In the genomic region with DNA sequence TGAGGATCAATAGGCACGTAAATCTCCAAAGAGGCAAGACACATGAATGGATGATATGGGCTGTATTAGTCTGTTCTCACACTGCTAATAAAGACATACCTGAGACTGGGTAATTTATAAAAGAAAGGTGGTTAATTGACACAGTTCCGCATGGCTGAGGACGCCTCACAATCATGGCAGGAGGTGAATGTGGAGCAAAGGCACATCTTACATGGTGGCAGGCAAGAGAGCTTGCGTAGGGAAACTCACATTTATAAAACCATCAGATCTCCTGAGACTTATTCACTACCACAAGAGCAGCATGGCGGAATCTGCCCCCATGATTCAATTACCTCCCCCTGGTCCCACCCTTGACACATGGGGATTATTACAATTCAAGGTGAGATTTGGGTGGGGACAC, we compare ENCODE assay signal across 19 cellular contexts. TPM values are rescaled to one million over a fixed set of nuclear protein-coding genes. Genes with fewer than 3 reads are reported as not detected.
"Had no signal": no experiment of that assay in that cellular context is flagged by ENCODE, and none has a peak within 500 bp of the region (broad histone marks: within the 10 kb centered on the region; RNA-seq: fewer than 3 reads in every experiment).

No MANE protein-coding gene starts in this region.

RNA-seq across cellular contexts. Expression of gene UCN3, which starts 14.4 kb away (rescaled TPM):
- total RNA-seq: activated naive CD4-positive, alpha-beta T cell treated with anti-CD3 and anti-CD28 coated beads for 36 hours; activated naive CD4-positive, alpha-beta T cell treated with anti-CD3 and anti-CD28 coated beads, Interleukin-2, amount 50 U/mL, for 72 hours; activated naive CD8-positive, alpha-beta T cell treated with anti-CD3 and anti-CD28 coated beads for 36 hours; activated naive CD8-positive, alpha-beta T cell treated with anti-CD3 and anti-CD28 coated beads, Interleukin-2, amount 10 ng/mL, durations not matched to agents 7 days and 5 days; activated T-cell treated with anti-CD3 and anti-CD28 coated beads, Interleukin-2, amount 50 U/mL, for 4 hours; activated T-cell treated with anti-CD3 and anti-CD28 coated beads, Interleukin-2, amount 50 U/mL, for 72 hours; activated T-helper 1 cell treated with anti-CD3 and anti-CD28 coated beads, Interleukin-12 subunit alpha, Interleukin-12 subunit beta, Interleukin-2, Interleukin-4 antibody, amounts not matched to agents 30 ng/mL and 10 ng/mL and 1 ng/mL, durations not matched to agents 14 hours and 24 hours and 36 hours; activated T-helper 17 cell treated with anti-CD3 and anti-CD28 coated beads, Interleukin-2, amount 50 U/mL, for 72 hours; activated T-helper 2 cell treated with anti-CD3 and anti-CD28 coated beads, Interferon-gamma antibody, Interleukin-2, Interleukin-4, amounts not matched to agents 10 μg/mL and 5 μg/mL and 100 μg/mL, durations not matched to agents 14 hours and 24 hours and 36 hours; aorta; ascending aorta; astrocyte; breast epithelium; bronchial epithelial cell; cardiac muscle cell; cardiac septum; chondrocyte had no signal
- polyA plus RNA-seq: cardiac muscle cell had no signal

RNA-seq across cellular contexts. Expression of gene TUBAL3, which starts 25.4 kb away (rescaled TPM):
- total RNA-seq: activated naive CD4-positive, alpha-beta T cell treated with anti-CD3 and anti-CD28 coated beads for 36 hours; activated naive CD4-positive, alpha-beta T cell treated with anti-CD3 and anti-CD28 coated beads, Interleukin-2, amount 50 U/mL, for 72 hours; activated naive CD8-positive, alpha-beta T cell treated with anti-CD3 and anti-CD28 coated beads for 36 hours; activated naive CD8-positive, alpha-beta T cell treated with anti-CD3 and anti-CD28 coated beads, Interleukin-2, amount 10 ng/mL, durations not matched to agents 7 days and 5 days; activated T-cell treated with anti-CD3 and anti-CD28 coated beads, Interleukin-2, amount 50 U/mL, for 4 hours; activated T-cell treated with anti-CD3 and anti-CD28 coated beads, Interleukin-2, amount 50 U/mL, for 72 hours; activated T-helper 1 cell treated with anti-CD3 and anti-CD28 coated beads, Interleukin-12 subunit alpha, Interleukin-12 subunit beta, Interleukin-2, Interleukin-4 antibody, amounts not matched to agents 30 ng/mL and 10 ng/mL and 1 ng/mL, durations not matched to agents 14 hours and 24 hours and 36 hours; activated T-helper 17 cell treated with anti-CD3 and anti-CD28 coated beads, Interleukin-2, amount 50 U/mL, for 72 hours; activated T-helper 2 cell treated with anti-CD3 and anti-CD28 coated beads, Interferon-gamma antibody, Interleukin-2, Interleukin-4, amounts not matched to agents 10 μg/mL and 5 μg/mL and 100 μg/mL, durations not matched to agents 14 hours and 24 hours and 36 hours; adrenal gland; aorta; ascending aorta; astrocyte; body of pancreas; cardiac muscle cell; chondrocyte had no signal
- polyA plus RNA-seq: adrenal gland, cardiac muscle cell had no signal
